In the genomic region with DNA sequence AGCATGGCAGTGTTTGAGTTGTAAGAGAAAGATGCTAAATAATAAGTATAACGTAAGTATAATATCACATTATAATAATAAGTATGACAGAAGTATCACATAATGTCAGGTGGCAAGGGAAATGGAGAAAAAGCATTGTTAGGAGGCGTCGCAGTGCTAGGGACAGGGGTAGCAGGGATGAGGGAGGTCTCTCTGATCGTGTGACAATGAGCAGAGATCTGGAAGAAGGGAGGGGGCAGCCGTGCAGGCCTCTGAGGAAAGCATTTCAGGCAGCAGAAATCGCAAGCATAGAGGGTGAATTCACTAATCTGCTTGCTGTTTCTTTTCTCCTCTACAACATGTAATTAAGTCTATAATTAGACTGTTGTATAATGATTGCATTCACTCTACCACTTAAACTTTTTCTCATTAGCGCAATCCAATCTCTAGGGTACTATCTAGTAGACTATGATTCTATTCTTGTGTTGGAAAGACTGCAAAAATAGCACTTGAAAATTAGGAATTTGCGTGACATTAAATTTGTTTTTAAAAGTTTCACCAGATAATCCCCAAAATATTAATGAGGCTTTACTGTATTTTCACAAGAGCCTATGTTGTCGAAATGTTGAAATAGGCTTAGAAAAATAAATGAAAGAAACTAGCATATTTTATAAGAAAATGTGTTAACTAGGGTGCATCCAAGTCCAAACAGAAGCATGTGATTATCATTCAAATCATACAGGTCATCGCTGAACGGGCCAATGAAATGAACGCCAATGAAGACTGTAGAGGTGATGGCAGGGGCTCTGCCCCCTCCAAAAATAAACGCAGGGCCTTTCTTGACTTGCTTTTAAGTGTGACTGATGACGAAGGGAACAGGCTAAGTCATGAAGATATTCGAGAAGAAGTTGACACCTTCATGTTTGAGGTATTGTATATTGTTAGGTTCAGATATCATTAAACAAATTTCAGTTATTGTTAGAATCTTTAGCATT, we compare ENCODE assay signal across 17 cellular contexts.
"Had no signal": no experiment of that assay in that cellular context is flagged by ENCODE, and none has a peak within 500 bp of the region (broad histone marks: within the 10 kb centered on the region; RNA-seq: fewer than 3 reads in every experiment).

No MANE protein-coding gene starts in this region.

- H3K36me3 ChIP-seq: colonic mucosa, prostate gland, thoracic aorta had no signal

- H3K27me3 Mint-ChIP-seq: activated T-cell treated with anti-CD3 and anti-CD28 coated beads, Interleukin-2, amount 50 U/mL, for 24 hours; stimulated activated naive CD8-positive, alpha-beta T cell treated with anti-CD3 and anti-CD28 coated beads, Interleukin-15, amount 100 ng/mL, for 72 hours; T-cell had no signal

- H3K27me3 ChIP-seq: colonic mucosa, esophagus muscularis mucosa, sigmoid colon, spleen had no signal

- H3K4me3 ChIP-seq: colonic mucosa, esophagus muscularis mucosa, prostate gland, sigmoid colon, spleen, thoracic aorta had no signal

- H3K27ac ChIP-seq: prostate gland, thoracic aorta had no signal

- DNase-seq: activated CD4-positive, alpha-beta T cell treated with anti-CD3 and anti-CD28 coated beads, Interleukin-2, amount 50 U/mL, for 48 hours; activated CD4-positive, CD25-positive, alpha-beta regulatory T cell treated with anti-CD3 and anti-CD28 coated beads, Interleukin-2, amount 50 U/mL, for 72 hours; activated naive CD4-positive, alpha-beta T cell treated with anti-CD3 and anti-CD28 coated beads, Interleukin-2, amount 50 U/mL, for 16 hours; activated T-cell treated with anti-CD3 and anti-CD28 coated beads, Interleukin-2, amount 50 U/mL, for 24 hours; amniotic stem cell; central memory CD4-positive, alpha-beta T cell; colonic mucosa; hippocampal formation; sigmoid colon; spleen; stimulated activated naive CD8-positive, alpha-beta T cell treated with anti-CD3 and anti-CD28 coated beads, Interleukin-15, amount 100 ng/mL, for 72 hours; T-cell; T-helper 9 cell had no signal

- H3K27ac Mint-ChIP-seq: activated T-cell treated with anti-CD3 and anti-CD28 coated beads, Interleukin-2, amount 50 U/mL, for 24 hours; nephron; stimulated activated naive CD8-positive, alpha-beta T cell treated with anti-CD3 and anti-CD28 coated beads, Interleukin-15, amount 100 ng/mL, for 72 hours had no signal

- H3K9me3 ChIP-seq: colonic mucosa, esophagus muscularis mucosa, prostate gland, sigmoid colon, spleen, thoracic aorta had no signal

- H3K4me1 ChIP-seq: colonic mucosa, prostate gland had no signal

- H3K9me3 Mint-ChIP-seq: activated T-cell treated with anti-CD3 and anti-CD28 coated beads, Interleukin-2, amount 50 U/mL, for 24 hours; stimulated activated naive CD8-positive, alpha-beta T cell treated with anti-CD3 and anti-CD28 coated beads, Interleukin-15, amount 100 ng/mL, for 72 hours; T-cell had no signal

- H3K4me3 Mint-ChIP-seq: activated T-cell treated with anti-CD3 and anti-CD28 coated beads, Interleukin-2, amount 50 U/mL, for 24 hours; nephron; T-cell had no signal
